ENCODE assay signal across 20 cellular contexts in genomic region chr20:62275263-62275619, GRCh38. TPM values are rescaled to one million over a fixed set of nuclear protein-coding genes. Genes with fewer than 3 reads are reported as not detected.
DNase-seq lines count a peak whose midpoint lies in the region; ATAC-seq and TF ChIP-seq lines count a peak whose summit lies in the region.
"Had no signal": no experiment of that assay in that cellular context is flagged by ENCODE, and none has a peak within 500 bp of the region (broad histone marks: within the 10 kb centered on the region; RNA-seq: fewer than 3 reads in every experiment).

No MANE protein-coding gene starts in this region.

- peak overlapping the region; percentile 51 to 79 (median 64); a peak in 20 of 22 replicates for H3K4me2 ChIP-seq in BLaER1 treated with 17β-estradiol and CSF1 and Interleukin-3, amounts not matched to agents 10 nM and 100 nM

- no peaks in the 10 kb centered on the region for H3K27me3 ChIP-seq in BLaER1 treated with 17β-estradiol and CSF1 and Interleukin-3, amounts not matched to agents 10 nM and 100 nM
- H3K27me3 ChIP-seq in skeletal muscle tissue (ENCODE audit: control insufficient read depth in 3 of 3, insufficient read depth in 3 of 3, low read length in 3 of 3), result no peaks in the 10 kb centered on the region
- H3K27me3 ChIP-seq in H7 (ENCODE audit: control insufficient read depth, insufficient read depth, low read length), result no peaks in the 10 kb centered on the region

- H4K20me1 ChIP-seq in BLaER1 treated with 17β-estradiol and CSF1 and Interleukin-3, amounts not matched to agents 10 nM and 100 nM, result peaks cover 11 to 59% (median 45%) of the 10 kb centered on the region in 11 experiments; a peak in 19 of 22 replicates

- no peaks in the 10 kb centered on the region for H3K9me3 ChIP-seq in BLaER1 treated with 17β-estradiol and CSF1 and Interleukin-3, amounts not matched to agents 10 nM and 100 nM (replicated peaks in 1 of 11)
- H3K9me3 ChIP-seq in skeletal muscle tissue (ENCODE audit: control insufficient read depth in 3 of 3, low read length in 3 of 3), result no peaks in the 10 kb centered on the region

- ATAC-seq in naive thymus-derived CD8-positive, alpha-beta T cell, result no peak
- ATAC-seq: SK-N-SH treated with all-trans-retinoic acid at 6 μM for 48 hours had no signal

- H3K4me1 Mint-ChIP-seq in brain, result peaks cover 11% of the 10 kb centered on the region
- H3K4me1 Mint-ChIP-seq in naive thymus-derived CD8-positive, alpha-beta T cell, result peaks cover 0 to 5% (median 0%) of the 10 kb centered on the region in 4 donors
- no peaks in the 10 kb centered on the region for H3K4me1 Mint-ChIP-seq in activated naive CD8-positive, alpha-beta T cell treated with anti-CD3 and anti-CD28 coated beads for 36 hours

- peaks cover 24 to 79% (median 45%) of the 10 kb centered on the region in 11 experiments for H3K36me3 ChIP-seq in BLaER1 treated with 17β-estradiol and CSF1 and Interleukin-3, amounts not matched to agents 10 nM and 100 nM
- peaks cover 45 to 47% (median 47%) of the 10 kb centered on the region in 3 donors for H3K36me3 ChIP-seq in skeletal muscle tissue (ENCODE audit: control insufficient read depth in 3 of 3, insufficient read depth in 3 of 3, low read length in 3 of 3)
- peaks cover 25% of the 10 kb centered on the region for H3K36me3 ChIP-seq in H7 (replicated peaks; ENCODE audit: control insufficient read depth, insufficient read depth, low read length)

- no peak overlapping the region for H3K4me3 ChIP-seq in BLaER1 treated with 17β-estradiol and CSF1 and Interleukin-3, amounts not matched to agents 10 nM and 100 nM
- H3K4me3 ChIP-seq in skeletal muscle tissue (ENCODE audit: low read length in 3 of 3), result no peak overlapping the region
- no peak overlapping the region for H3K4me3 ChIP-seq in H7 (ENCODE audit: insufficient read depth, low read depth, low read length)

- H3K27ac Mint-ChIP-seq in brain, result peak overlapping the region in 3 of 5 experiments; percentile 20 to 41 (median 24)
- peak overlapping the region in 1 of 10 donors; percentile 76 for H3K27ac Mint-ChIP-seq in naive thymus-derived CD8-positive, alpha-beta T cell
- H3K27ac Mint-ChIP-seq in activated naive CD8-positive, alpha-beta T cell treated with anti-CD3 and anti-CD28 coated beads for 36 hours, result no peak overlapping the region

- no peak overlapping the region for H3K27ac ChIP-seq in BLaER1 treated with 17β-estradiol and CSF1 and Interleukin-3, amounts not matched to agents 10 nM and 100 nM
- peak overlapping the region; percentile 80 for H3K27ac ChIP-seq in skeletal muscle tissue (ENCODE audit: low read depth, low read length)

- H3K4me3 Mint-ChIP-seq in brain, result no peak overlapping the region
- no peak overlapping the region for H3K4me3 Mint-ChIP-seq in naive thymus-derived CD8-positive, alpha-beta T cell
- H3K4me3 Mint-ChIP-seq in activated naive CD8-positive, alpha-beta T cell treated with anti-CD3 and anti-CD28 coated beads for 36 hours, result no peak overlapping the region
- H3K4me3 Mint-ChIP-seq: CD8-positive, alpha-beta memory T cell had no signal

- DNase-seq in MV-4-11 (lab: John Stamatoyannopoulos, UW) (peak; percentile 4), H7 (no peak)
- DNase-seq in naive thymus-derived CD8-positive, alpha-beta T cell, result no peak
- DNase-seq in activated naive CD8-positive, alpha-beta T cell treated with anti-CD3 and anti-CD28 coated beads for 36 hours, result no peak
- DNase-seq: CD8-positive, alpha-beta memory T cell; GDM1; Kasumi-1; NCI-H1092; NCI-H1436; NCI-H187 treated with DMSO at 0.1 percent for 48 hours; NCI-H2107; NCI-H446 treated with DMSO at 0.1 percent for 48 hours; NCI-H526 treated with DMSO at 0.1 percent for 48 hours had no signal

- peaks cover 3% of the 10 kb centered on the region for H3K27me3 Mint-ChIP-seq in brain
- H3K27me3 Mint-ChIP-seq in naive thymus-derived CD8-positive, alpha-beta T cell, result no peaks in the 10 kb centered on the region
- H3K27me3 Mint-ChIP-seq in activated naive CD8-positive, alpha-beta T cell treated with anti-CD3 and anti-CD28 coated beads for 36 hours, result no peaks in the 10 kb centered on the region
- H3K27me3 Mint-ChIP-seq: CD8-positive, alpha-beta memory T cell had no signal

- H3K9ac ChIP-seq in BLaER1 treated with 17β-estradiol and CSF1 and Interleukin-3, amounts not matched to agents 10 nM and 100 nM, result no peak overlapping the region
- H3K9ac ChIP-seq in skeletal muscle tissue (ENCODE audit: low read depth in 1 of 3, low read length in 3 of 3), result no peak overlapping the region

- peaks cover 21 to 37% (median 29%) of the 10 kb centered on the region in 10 experiments for H3K4me1 ChIP-seq in BLaER1 treated with 17β-estradiol and CSF1 and Interleukin-3, amounts not matched to agents 10 nM and 100 nM
- H3K4me1 ChIP-seq in skeletal muscle tissue (ENCODE audit: control insufficient read depth in 3 of 3, insufficient read depth in 3 of 3, low read length in 3 of 3), result peaks cover 12 to 44% (median 24%) of the 10 kb centered on the region in 3 donors

- TF ChIP-seq CTCF in brain (conservative IDR thresholded peaks at IDR 0.05), result no peak

- POLR2A ChIA-PET in naive thymus-derived CD8-positive, alpha-beta T cell (lab: Charles Lee), result no interaction called here

- no peaks in the 10 kb centered on the region for H3K9me3 Mint-ChIP-seq in brain
- H3K9me3 Mint-ChIP-seq in naive thymus-derived CD8-positive, alpha-beta T cell, result no peaks in the 10 kb centered on the region
- H3K9me3 Mint-ChIP-seq in activated naive CD8-positive, alpha-beta T cell treated with anti-CD3 and anti-CD28 coated beads for 36 hours, result no peaks in the 10 kb centered on the region
- H3K9me3 Mint-ChIP-seq: CD8-positive, alpha-beta memory T cell had no signal

- peaks cover 71% of the 10 kb centered on the region for H3K36me3 Mint-ChIP-seq in brain
- H3K36me3 Mint-ChIP-seq in naive thymus-derived CD8-positive, alpha-beta T cell, result peaks cover 0 to 79% (median 10%) of the 10 kb centered on the region in 3 donors
- H3K36me3 Mint-ChIP-seq in activated naive CD8-positive, alpha-beta T cell treated with anti-CD3 and anti-CD28 coated beads for 36 hours, result peaks cover 1% of the 10 kb centered on the region

RNA-seq across cellular contexts. Expression of gene ADRM1, which starts 27.6 kb away (rescaled TPM):
- 170 TPM for polyA plus RNA-seq in brain (ENCODE audit: insufficient read depth, low read depth, low replicate concordance)
- 41.8 TPM for total RNA-seq in skeletal muscle tissue
- 10 to 100 TPM; 61.1 to 64.0 TPM for total RNA-seq in naive thymus-derived CD8-positive, alpha-beta T cell
- polyA plus RNA-seq in naive thymus-derived CD8-positive, alpha-beta T cell, result 10 to 100 TPM; 66.2 to 93.9 (median 68.9) TPM
- total RNA-seq in H7 (2014; rRNA removed; shearing (Covaris generic)), result 224 and 290 TPM in 2 replicates
- total RNA-seq in activated naive CD8-positive, alpha-beta T cell treated with anti-CD3 and anti-CD28 coated beads for 36 hours, result 100 to 1,000 TPM; 136 to 139 TPM

RNA-seq across cellular contexts. Expression of gene OSBPL2, which starts 36.9 kb away (rescaled TPM):
- 54.9 TPM for polyA plus RNA-seq in brain (ENCODE audit: insufficient read depth, low read depth, low replicate concordance)
- 26.6 TPM for total RNA-seq in skeletal muscle tissue
- total RNA-seq in naive thymus-derived CD8-positive, alpha-beta T cell, result 10 to 100 TPM; 65.8 to 74.5 TPM
- 10 to 100 TPM; 15.4 to 22.1 (median 15.9) TPM for polyA plus RNA-seq in naive thymus-derived CD8-positive, alpha-beta T cell
- 21.9 and 26.1 TPM in 2 replicates for total RNA-seq in H7 (2014; rRNA removed; shearing (Covaris generic))
- total RNA-seq in activated naive CD8-positive, alpha-beta T cell treated with anti-CD3 and anti-CD28 coated beads for 36 hours, result 10 to 100 TPM; 19.2 to 20.4 TPM

RNA-seq across cellular contexts. Expression of gene HRH3, which starts 55.2 kb away (rescaled TPM):
- polyA plus RNA-seq in brain (ENCODE audit: insufficient read depth, low read depth, low replicate concordance), result 30.9 TPM
- 0.52 TPM for total RNA-seq in skeletal muscle tissue
- not detected for total RNA-seq in naive thymus-derived CD8-positive, alpha-beta T cell
- not detected for polyA plus RNA-seq in naive thymus-derived CD8-positive, alpha-beta T cell
- total RNA-seq in H7 (2014; rRNA removed; shearing (Covaris generic)), result 0.85 and 1.9 TPM in 2 replicates
- not detected for total RNA-seq in activated naive CD8-positive, alpha-beta T cell treated with anti-CD3 and anti-CD28 coated beads for 36 hours
- total RNA-seq: A673; CD8-positive, alpha-beta memory T cell; MCF 10A had no signal
- polyA plus RNA-seq: BJ; CD8-positive, alpha-beta memory T cell had no signal
